29 cellular contexts compared by ENCODE assay signal in the genomic region with DNA sequence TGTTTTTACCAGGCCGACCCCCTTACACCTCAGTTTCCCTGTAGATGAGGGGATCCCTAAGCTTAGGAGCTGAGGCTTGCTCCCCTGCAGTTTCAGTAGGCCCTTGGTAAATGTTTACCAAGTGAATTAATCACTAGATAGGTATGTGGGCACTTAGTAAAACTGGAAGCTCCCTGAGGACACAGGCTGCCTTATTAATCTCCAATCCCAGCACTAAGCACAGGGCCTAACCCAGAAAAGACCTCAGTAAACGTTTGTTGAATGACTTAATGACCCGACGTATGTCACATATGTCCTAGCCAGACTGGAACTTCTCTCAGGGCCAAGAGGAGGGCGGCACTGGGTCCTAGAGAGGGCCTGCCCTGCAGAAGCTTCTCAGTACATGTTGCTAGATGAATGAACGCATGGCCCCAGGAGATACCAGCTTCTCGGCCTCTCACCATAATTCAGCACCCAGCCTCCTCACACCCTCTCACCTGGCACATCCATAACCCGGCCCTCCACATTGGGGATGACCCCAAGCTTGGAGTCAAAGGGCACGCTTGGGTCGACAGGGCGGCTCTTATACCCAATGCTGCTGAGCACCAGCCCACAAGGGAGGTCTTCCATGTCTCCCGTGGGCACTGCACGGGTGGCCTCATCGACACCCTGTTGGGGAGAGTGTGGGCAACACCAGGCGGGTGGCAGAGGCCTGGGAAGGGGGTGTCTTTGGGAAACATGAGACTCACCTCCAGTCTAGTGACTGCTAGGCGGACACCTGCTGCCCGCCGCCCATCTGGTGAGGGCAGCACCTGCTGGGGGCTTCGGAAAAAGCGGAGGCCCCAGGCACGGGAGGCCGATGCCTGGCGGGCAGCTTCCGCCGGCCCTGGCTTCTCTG. TPM values are rescaled to one million over a fixed set of nuclear protein-coding genes. Genes with fewer than 3 reads are reported as not detected.
"Had no signal": no experiment of that assay in that cellular context is flagged by ENCODE, and none has a peak within 500 bp of the region (broad histone marks: within the 10 kb centered on the region; RNA-seq: fewer than 3 reads in every experiment).

No MANE protein-coding gene starts in this region.

- H3K4me3 Mint-ChIP-seq: activated naive CD8-positive, alpha-beta T cell treated with anti-CD3 and anti-CD28 coated beads, Interleukin-2, amount 50 U/mL, for 24 hours; activated T-cell treated with anti-CD3 and anti-CD28 coated beads, Interleukin-2, amount 50 U/mL, for 4 hours; dendritic cell treated with granulocyte-macrophage colony-stimulating factor and Interleukin-4, amounts not matched to agents 40 ng/mL and 50 ng/mL, for 4 days; memory B cell had no signal

- H3K4me2 ChIP-seq: smooth muscle cell had no signal

- DNase-seq: activated CD4-positive, alpha-beta T cell treated with anti-CD3 and anti-CD28 coated beads for 4 hours; activated CD4-positive, alpha-beta T cell treated with anti-CD3 and anti-CD28 coated beads, Interleukin-2, amount 50 U/mL, for 48 hours; activated CD4-positive, CD25-positive, alpha-beta regulatory T cell; activated CD8-positive, alpha-beta memory T cell treated with anti-CD3 and anti-CD28 coated beads, Interleukin-2, amount 50 U/mL, for 48 hours; activated naive CD4-positive, alpha-beta T cell treated with Interleukin-2 at 50 U/mL for 16 hours; activated naive CD8-positive, alpha-beta T cell treated with anti-CD3 and anti-CD28 coated beads, Interleukin-2, amount 50 U/mL, for 24 hours; activated T-cell treated with anti-CD3 and anti-CD28 coated beads, Interleukin-2, amount 50 U/mL, for 4 hours; effector CD8-positive, alpha-beta T cell; erythroblast; heart right ventricle; islet precursor cell; left cardiac atrium; posterior cingulate gyrus; sigmoid colon; stimulated activated CD4-positive, alpha-beta T cell treated with anti-CD3 and anti-CD28 coated beads, Interleukin-2, amount 100 ng/mL, for 48 hours; stimulated activated CD8-positive, alpha-beta memory T cell treated with anti-CD3 and anti-CD28 coated beads, Interleukin-4, amount 100 ng/mL, for 48 hours; stimulated activated naive CD4-positive, alpha-beta T cell; testis; trophoblast cell had no signal

- H3K27ac ChIP-seq: heart right ventricle, sigmoid colon, testis, vagina had no signal

- H3K36me3 ChIP-seq: sigmoid colon, vagina had no signal

- H3K4me3 ChIP-seq: heart right ventricle, sigmoid colon, smooth muscle cell, testis, vagina had no signal

- H3K9me3 ChIP-seq: heart right ventricle, sigmoid colon, testis, vagina had no signal

- H3K9me3 Mint-ChIP-seq: activated naive CD8-positive, alpha-beta T cell treated with anti-CD3 and anti-CD28 coated beads, Interleukin-2, amount 50 U/mL, for 24 hours; activated T-cell treated with anti-CD3 and anti-CD28 coated beads, Interleukin-2, amount 50 U/mL, for 4 hours; dendritic cell treated with granulocyte-macrophage colony-stimulating factor and Interleukin-4, amounts not matched to agents 40 ng/mL and 50 ng/mL, for 4 days; memory B cell had no signal

- H3K27ac Mint-ChIP-seq: activated naive CD8-positive, alpha-beta T cell treated with anti-CD3 and anti-CD28 coated beads, Interleukin-2, amount 50 U/mL, for 24 hours; dendritic cell treated with granulocyte-macrophage colony-stimulating factor and Interleukin-4, amounts not matched to agents 40 ng/mL and 50 ng/mL, for 4 days; memory B cell had no signal

- H3K27me3 ChIP-seq: testis had no signal

- ATAC-seq: activated naive CD8-positive, alpha-beta T cell treated with anti-CD3 and anti-CD28 coated beads, Interleukin-2, amount 50 U/mL, for 24 hours; activated T-cell treated with anti-CD3 and anti-CD28 coated beads, Interleukin-2, amount 50 U/mL, for 4 hours had no signal

RNA-seq across cellular contexts. Expression of gene GRIN2C, which starts 4.0 kb away (rescaled TPM):
- total RNA-seq: activated CD8-positive, alpha-beta memory T cell treated with anti-CD3 and anti-CD28 coated beads for 36 hours; myocyte; vagina had no signal

RNA-seq across cellular contexts. Expression of gene FADS6, which starts 29.8 kb away (rescaled TPM):
- total RNA-seq: activated CD8-positive, alpha-beta memory T cell treated with anti-CD3 and anti-CD28 coated beads for 36 hours; activated T-cell treated with anti-CD3 and anti-CD28 coated beads, Interleukin-2, amount 50 U/mL, for 4 hours; fibroblast of lung; heart right ventricle; left cardiac atrium; myocyte; omental fat pad; sigmoid colon; smooth muscle cell had no signal
- polyA plus RNA-seq: fibroblast of lung, heart right ventricle, neural cell, smooth muscle cell had no signal

RNA-seq across cellular contexts. Expression of gene USH1G, which starts 59.4 kb away (rescaled TPM):
- total RNA-seq: activated CD8-positive, alpha-beta memory T cell treated with anti-CD3 and anti-CD28 coated beads for 36 hours; activated T-cell treated with anti-CD3 and anti-CD28 coated beads, Interleukin-2, amount 50 U/mL, for 4 hours; cerebellum; fibroblast of lung; heart right ventricle; myocyte; omental fat pad; sigmoid colon had no signal
- polyA plus RNA-seq: fibroblast of lung, heart right ventricle, neural cell had no signal
